ENCODE assay signal across 19 cellular contexts in the genomic region with DNA sequence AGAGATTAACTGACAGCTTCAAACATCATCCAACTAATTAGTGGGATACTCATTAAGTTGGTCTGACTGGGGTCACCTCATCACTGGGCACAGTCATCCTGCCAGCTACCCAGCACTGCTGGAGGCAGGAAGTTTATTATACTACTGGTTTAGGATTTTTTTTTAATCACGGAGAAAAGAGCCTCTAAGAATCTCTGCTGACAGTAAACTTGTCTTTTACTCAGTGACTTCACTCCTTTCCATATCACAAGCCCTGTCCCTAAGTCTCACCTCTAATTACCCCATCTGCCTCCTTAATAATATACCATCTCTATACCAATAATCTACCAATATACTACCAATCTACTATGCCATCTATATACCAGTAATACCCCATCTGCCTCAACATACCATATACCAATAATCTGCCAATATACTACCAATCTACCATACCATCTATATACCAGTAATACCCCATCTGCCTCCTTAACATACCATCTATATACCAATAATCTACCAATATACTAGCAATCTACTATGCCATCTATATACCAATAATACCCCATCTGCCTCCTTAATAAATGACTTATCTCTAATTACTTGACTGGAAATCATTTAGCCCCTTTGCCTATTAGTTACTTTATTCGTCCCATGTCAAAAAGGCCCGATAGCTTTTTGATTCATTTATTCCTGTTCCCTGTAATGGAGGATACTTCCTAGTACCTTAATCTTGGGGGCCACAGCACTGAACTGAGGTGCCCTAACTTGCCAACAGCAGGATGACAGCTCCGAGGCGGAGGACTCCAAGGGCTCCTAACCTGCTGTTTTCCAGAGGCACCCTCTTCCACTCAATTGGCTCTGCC. TPM values are rescaled to one million over a fixed set of nuclear protein-coding genes. Genes with fewer than 3 reads are reported as not detected.
A peak's percentile ranks its signal among the peaks of the same experiment; 100 is the strongest.
DNase-seq lines count a peak whose midpoint lies in the region; ATAC-seq and TF ChIP-seq lines count a peak whose summit lies in the region.
"Had no signal": no experiment of that assay in that cellular context is flagged by ENCODE, and none has a peak within 500 bp of the region (broad histone marks: within the 10 kb centered on the region; RNA-seq: fewer than 3 reads in every experiment).

No MANE protein-coding gene starts in this region.

- H3K9me3 ChIP-seq in DND-41 (ENCODE audit: insufficient read depth, low read length, severe bottlenecking) (no peaks in the 10 kb centered on the region), adipocyte (ENCODE audit: control insufficient read depth, low read length) (no peaks in the 10 kb centered on the region), lower lobe of right lung (no peaks in the 10 kb centered on the region), SJCRH30 (replicated peaks) (no peaks in the 10 kb centered on the region)
- H3K9me3 ChIP-seq in naive thymus-derived CD4-positive, alpha-beta T cell (ENCODE audit: control insufficient read depth in 2 of 3, low read length in 3 of 3): no peaks in the 10 kb centered on the region
- H3K9me3 ChIP-seq: gastrocnemius medialis had no signal

- ATAC-seq in DND-41 (ENCODE audit: insufficient read depth, low read depth): no peak
- no peak for ATAC-seq in naive thymus-derived CD4-positive, alpha-beta T cell
- no peak for ATAC-seq in lower lobe of right lung
- ATAC-seq in HG02571 (IDR thresholded peaks at IDR 0.05; ENCODE audit: unreplicated experiment): no peak
- ATAC-seq: gastrocnemius medialis, GM23338, sciatic nerve had no signal

- CTCF ChIA-PET in AG04449 (lab: Yijun Ruan, JAX): interaction anchor here (1.5 to 2.3 kb wide), 3 partner anchors 11 to 159 kb away, joined by 3 to 8 read pairs (median 5); no protein-coding TSS in a partner anchor
- CTCF ChIA-PET in naive thymus-derived CD4-positive, alpha-beta T cell (lab: Charles Lee): no interaction called here

- H3K36me3 ChIP-seq in DND-41 (ENCODE audit: insufficient read depth, low read length) (peaks cover 91% of the 10 kb centered on the region), adipocyte (ENCODE audit: control insufficient read depth, insufficient read depth, low read length, severe bottlenecking) (peaks cover 84% of the 10 kb centered on the region), lower lobe of right lung (peaks cover 79% of the 10 kb centered on the region), SJCRH30 (peaks cover 89% of the 10 kb centered on the region)
- peaks cover 19 to 72% (median 32%) of the 10 kb centered on the region in 3 experiments for H3K36me3 ChIP-seq in naive thymus-derived CD4-positive, alpha-beta T cell (ENCODE audit: control insufficient read depth in 2 of 3, insufficient read depth in 3 of 3, low read length in 3 of 3)

- POLR2A ChIA-PET in AG04449 (lab: Yijun Ruan, JAX): no interaction called here
- POLR2A ChIA-PET in naive thymus-derived CD4-positive, alpha-beta T cell (lab: Charles Lee): interaction anchor here (0.9 kb wide), 1 partner anchor 137 kb away, joined by 3 read pairs; no protein-coding TSS in a partner anchor

- H3K4me3 ChIP-seq in AG04449 (ENCODE audit: low read depth, low read length) (peak overlapping the region; percentile 7; the same call in 1 of the 2 replicates), DND-41 (ENCODE audit: low read depth in 1 of 2, low read length in 2 of 2) (peak overlapping the region in 1 of 2 experiments; percentile 6; a peak in 1 of 4 replicates), adipocyte (ENCODE audit: low read length) (peak overlapping the region; percentile 68), lower lobe of right lung (no peak overlapping the region), SJCRH30 (no peak overlapping the region)
- H3K4me3 ChIP-seq in naive thymus-derived CD4-positive, alpha-beta T cell (ENCODE audit: low read length): no peak overlapping the region
- H3K4me3 ChIP-seq: cardiac muscle cell, gastrocnemius medialis, GM23338 had no signal

- peak overlapping the region; percentile 88; the same call in 1 of the 2 replicates for H3K4me2 ChIP-seq in DND-41 (ENCODE audit: insufficient read depth, low read length)
- H3K4me2 ChIP-seq: GM23338 had no signal

- H3K27ac Mint-ChIP-seq in naive thymus-derived CD4-positive, alpha-beta T cell: peak overlapping the region in 7 of 9 donors; percentile 4 to 65 (median 43)
- H3K27ac Mint-ChIP-seq: GM23338 had no signal

- no peak for TF ChIP-seq CTCF in AG04449 (IDR thresholded peaks at IDR 0.05; ENCODE audit: insufficient read depth, low read length, missing control alignments)
- no peak for TF ChIP-seq CTCF in DND-41 (IDR thresholded peaks at IDR 0.05; ENCODE audit: borderline replicate concordance, extremely low read depth, low read length, poor library complexity, severe bottlenecking)
- no peak for TF ChIP-seq CTCF in lower lobe of right lung (IDR thresholded peaks at IDR 0.05)

- H3K27me3 Mint-ChIP-seq in naive thymus-derived CD4-positive, alpha-beta T cell: no peaks in the 10 kb centered on the region

- H3K9ac ChIP-seq in DND-41 (ENCODE audit: low read depth, low read length): no peak overlapping the region
- no peak overlapping the region for H3K9ac ChIP-seq in adipocyte (ENCODE audit: low read length)

- DNase-seq in AG04449 (ENCODE audit: low read depth, low spot score) (no peak), DND-41 (no peak), adipocyte (ENCODE audit: low read depth) (no peak), lower lobe of right lung (no peak), SJCRH30 (no peak)
- DNase-seq in naive thymus-derived CD4-positive, alpha-beta T cell: no peak
- DNase-seq in stimulated activated CD4-positive, alpha-beta T cell treated with anti-CD3 and anti-CD28 coated beads, Interleukin-12 subunit alpha, Interleukin-12 subunit beta, amount 100 ng/mL, for 4 hours: no peak
- DNase-seq: activated CD4-positive, alpha-beta T cell treated with anti-CD3 and anti-CD28 coated beads for 1 hour; DMS79; gastrocnemius medialis; NCI-H2029 treated with DMSO at 0.1 percent for 48 hours; NCI-H774; nucleus accumbens; stimulated activated CD4-positive, alpha-beta T cell treated with anti-CD3 and anti-CD28 coated beads, Interleukin-4, amount 100 ng/mL, for 4 hours had no signal

- peaks cover 52 to 75% (median 63%) of the 10 kb centered on the region in 7 donors for H3K4me1 Mint-ChIP-seq in naive thymus-derived CD4-positive, alpha-beta T cell

- peaks cover 61% of the 10 kb centered on the region for H4K20me1 ChIP-seq in DND-41 (ENCODE audit: insufficient read depth, low read length)

- intact Hi-C loops in naive thymus-derived CD4-positive, alpha-beta T cell (cut with micrococcal nuclease): no loop called here
- intact Hi-C loops in lower lobe of right lung (cut with DNase I): no loop called here

- no peak overlapping the region for H2AFZ ChIP-seq in DND-41 (ENCODE audit: low read depth, low read length)
- H2AFZ ChIP-seq: GM23338 had no signal

- H3K79me2 ChIP-seq in DND-41 (ENCODE audit: insufficient read depth, low read length): peaks cover 84% of the 10 kb centered on the region

- peaks cover 13 to 51% (median 42%) of the 10 kb centered on the region in 5 donors for H3K36me3 Mint-ChIP-seq in naive thymus-derived CD4-positive, alpha-beta T cell

- H3K4me3 Mint-ChIP-seq in naive thymus-derived CD4-positive, alpha-beta T cell: peak overlapping the region in 7 of 10 donors; percentile 3 to 64 (median 20)
- H3K4me3 Mint-ChIP-seq: GM23338 had no signal

- no peaks in the 10 kb centered on the region for H3K9me3 Mint-ChIP-seq in naive thymus-derived CD4-positive, alpha-beta T cell
- H3K9me3 Mint-ChIP-seq: GM23338 had no signal

- H3K27me3 ChIP-seq in DND-41 (ENCODE audit: insufficient read depth, low read length, poor library complexity) (no peaks in the 10 kb centered on the region), adipocyte (replicated peaks; ENCODE audit: control insufficient read depth, insufficient read depth, low read length) (no peaks in the 10 kb centered on the region), lower lobe of right lung (ENCODE audit: low read depth) (no peaks in the 10 kb centered on the region), SJCRH30 (no peaks in the 10 kb centered on the region)
- H3K27me3 ChIP-seq in naive thymus-derived CD4-positive, alpha-beta T cell (ENCODE audit: control insufficient read depth in 2 of 2, insufficient read depth in 2 of 2, low read length in 2 of 2): no peaks in the 10 kb centered on the region
- H3K27me3 ChIP-seq: cardiac muscle cell, gastrocnemius medialis had no signal

- H3K4me1 ChIP-seq in DND-41 (ENCODE audit: insufficient read depth, low read length) (peaks cover 48% of the 10 kb centered on the region), adipocyte (ENCODE audit: control insufficient read depth, insufficient read depth, low read length) (peaks cover 45% of the 10 kb centered on the region), lower lobe of right lung (peaks cover 47% of the 10 kb centered on the region), SJCRH30 (peaks cover 38% of the 10 kb centered on the region)
- H3K4me1 ChIP-seq in naive thymus-derived CD4-positive, alpha-beta T cell (ENCODE audit: control insufficient read depth in 2 of 2, insufficient read depth in 2 of 2, low read length in 2 of 2): peaks cover 38 to 46% of the 10 kb centered on the region in 2 donors

- H3K27ac ChIP-seq in DND-41 (ENCODE audit: low read length) (no peak overlapping the region), lower lobe of right lung (no peak overlapping the region), SJCRH30 (no peak overlapping the region)
- peak overlapping the region; percentile 27 for H3K27ac ChIP-seq in naive thymus-derived CD4-positive, alpha-beta T cell (ENCODE audit: low read depth, low read length)
- H3K27ac ChIP-seq: cardiac muscle cell had no signal

RNA-seq across cellular contexts. Expression of gene ATP5F1E, which starts 5.0 kb away (rescaled TPM):
- 10 to 100 TPM; 57.0 to 81.7 (median 67.4) TPM for total RNA-seq in naive thymus-derived CD4-positive, alpha-beta T cell
- 10 to 100 TPM; 31.4 to 75.7 TPM for polyA plus RNA-seq in naive thymus-derived CD4-positive, alpha-beta T cell
- total RNA-seq in lower lobe of right lung: 73.8 TPM
- 124 and 133 TPM in 2 replicates for total RNA-seq in SJCRH30 (2014; rRNA removed; shearing (Covaris generic))

RNA-seq across cellular contexts. Expression of gene TUBB1, which starts 7.9 kb away (rescaled TPM):
- 1 to 10 TPM in 1 of 5 experiments, under 1 TPM in 1, not detected in 3; 0.98 to 9.5 TPM for total RNA-seq in naive thymus-derived CD4-positive, alpha-beta T cell
- under 1 TPM; 0.14 to 0.22 TPM for polyA plus RNA-seq in naive thymus-derived CD4-positive, alpha-beta T cell
- 6.5 TPM for total RNA-seq in lower lobe of right lung
- 0.03 TPM in 1 of 2 replicates, not detected in the other for total RNA-seq in SJCRH30 (2014; rRNA removed; shearing (Covaris generic))
- total RNA-seq: GM23338; T-helper 1 cell treated with Interleukin-12 subunit alpha and Interleukin-12 subunit beta and Interleukin-4 antibody, amounts not matched to agents 30 ng/mL and 1 ng/mL, for 36 hours had no signal
- polyA plus RNA-seq: cardiac muscle cell, GM23338 had no signal

RNA-seq across cellular contexts. Expression of gene PRELID3B, which starts 15.5 kb away (rescaled TPM):
- total RNA-seq in naive thymus-derived CD4-positive, alpha-beta T cell: 10 to 100 TPM; 37.1 to 70.4 (median 44.0) TPM
- polyA plus RNA-seq in naive thymus-derived CD4-positive, alpha-beta T cell: 10 to 100 TPM; 17.6 to 27.4 TPM
- total RNA-seq in lower lobe of right lung: 43.0 TPM
- 298 and 331 TPM in 2 replicates for total RNA-seq in SJCRH30 (2014; rRNA removed; shearing (Covaris generic))

RNA-seq across cellular contexts. Expression of gene CTSZ, which starts 20.1 kb away (rescaled TPM):
- 100 to 1,000 TPM in 1 of 5 experiments, 10 to 100 TPM in 4; 29.5 to 165 (median 34.1) TPM for total RNA-seq in naive thymus-derived CD4-positive, alpha-beta T cell
- 1 to 10 TPM; 1.0 to 3.0 TPM for polyA plus RNA-seq in naive thymus-derived CD4-positive, alpha-beta T cell
- total RNA-seq in lower lobe of right lung: 533 TPM
- not detected in 2 replicates for total RNA-seq in SJCRH30 (2014; rRNA removed; shearing (Covaris generic))

RNA-seq across cellular contexts. Expression of gene NELFCD, which starts 46.1 kb away (rescaled TPM):
- 10 to 100 TPM; 84.5 to 96.1 (median 90.8) TPM for total RNA-seq in naive thymus-derived CD4-positive, alpha-beta T cell
- 10 to 100 TPM; 65.0 to 81.6 TPM for polyA plus RNA-seq in naive thymus-derived CD4-positive, alpha-beta T cell
- 54.1 TPM for total RNA-seq in lower lobe of right lung
- 239 and 255 TPM in 2 replicates for total RNA-seq in SJCRH30 (2014; rRNA removed; shearing (Covaris generic))

Comparison
In these comparisons a context has a peak if more than half of its experiments do, and no peak if none do; other contexts are left out.
1. H3K4me3 ChIP-seq: peak in AG04449 (single experiment) and adipocyte (single experiment); none in naive thymus-derived CD4-positive, alpha-beta T cell (single experiment), lower lobe of right lung (single experiment) and SJCRH30 (single experiment).